16 cellular contexts compared by ENCODE assay signal in the genomic region with DNA sequence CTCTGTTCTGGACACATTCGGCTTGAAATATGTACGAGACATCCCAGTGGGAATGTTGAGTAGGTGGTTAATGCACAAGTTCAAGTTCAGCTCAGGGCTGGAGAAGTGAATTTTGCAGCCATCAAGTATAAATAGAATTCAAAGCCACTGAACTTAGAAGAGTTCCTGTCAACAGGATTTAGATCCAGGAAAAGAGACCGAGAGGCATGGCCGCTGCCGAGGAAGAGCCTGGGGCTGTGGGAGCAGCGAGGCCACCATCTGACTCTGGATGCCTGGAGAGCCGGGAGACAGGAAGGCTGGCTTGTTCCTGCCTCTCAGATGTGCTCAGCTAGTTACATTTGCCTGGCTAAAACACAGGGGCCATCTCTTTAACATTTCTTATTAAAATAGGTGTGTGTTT. TPM values are rescaled to one million over a fixed set of nuclear protein-coding genes. Genes with fewer than 3 reads are reported as not detected.
DNase-seq lines count a peak whose midpoint lies in the region; ATAC-seq, FAIRE-seq and TF ChIP-seq lines count a peak whose summit lies in the region.
"Had no signal": no experiment of that assay in that cellular context is flagged by ENCODE, and none has a peak within 500 bp of the region (broad histone marks: within the 10 kb centered on the region; RNA-seq: fewer than 3 reads in every experiment).

No MANE protein-coding gene starts in this region.

- H3K4ac ChIP-seq in H9 (ENCODE audit: low read depth, low read length): no peak overlapping the region

- peaks cover 12% of the 10 kb centered on the region for H3K9me3 ChIP-seq in H9 (ENCODE audit: control insufficient read depth, low read depth, low read length)
- peaks cover 23% of the 10 kb centered on the region for H3K9me3 ChIP-seq in mesodermal cell (ENCODE audit: control insufficient read depth, low read length)
- H3K9me3 ChIP-seq: BE2C had no signal

- H3K4me1 Mint-ChIP-seq in H9: peaks cover 19 to 21% of the 10 kb centered on the region in 2 experiments
- H3K4me1 Mint-ChIP-seq in central memory CD8-positive, alpha-beta T cell: peaks cover 31% of the 10 kb centered on the region
- no peaks in the 10 kb centered on the region for H3K4me1 Mint-ChIP-seq in type B pancreatic cell (ENCODE audit: unreplicated experiment)

- no CpG with 5 or more reads among the region's 7 CpGs for WGBS in H9 (ENCODE audit: extremely low coverage, insufficient read length, low lambda C conversion rate)
- 92 to 96% methylated on average over 7 of the region's 7 CpGs for WGBS in mesodermal cell (ENCODE audit: insufficient coverage in 2 of 2), 2 experiments

- H3K79me2 ChIP-seq in H9 (ENCODE audit: insufficient read depth, low read length): no peaks in the 10 kb centered on the region

- FAIRE-seq in HTR-8/SVneo (lab: Jason Lieb, UNC): no peak
- FAIRE-seq: A549, GM12878, GM18507 had no signal

- DNase-seq in H9 (no peak), foreskin melanocyte (peak; percentile 52), NAMALWA (ENCODE audit: low spot score) (no peak), type B pancreatic cell (ENCODE audit: extremely low spot score, unreplicated experiment) (no peak), NCI-H82 treated with DMSO at 0.1 percent for 48 hours (lab: John Stamatoyannopoulos, UW; ENCODE audit: unreplicated experiment) (no peak), HTR-8/SVneo (ENCODE audit: insufficient read length, low spot score) (no peak)
- DNase-seq in central memory CD8-positive, alpha-beta T cell (ENCODE audit: low spot score in 2 of 2): no peak
- DNase-seq: BE2C; CD4-positive, alpha-beta memory T cell; DMS79; H7 had no signal

- H4K20me1 ChIP-seq in H9 (ENCODE audit: control insufficient read depth, insufficient read depth, insufficient read length): peaks cover 4% of the 10 kb centered on the region

- H3K4me2 ChIP-seq in H9 (ENCODE audit: insufficient read depth, insufficient read length, low read length): no peak overlapping the region
- H3K4me2 ChIP-seq: A549 had no signal

- H3K23me2 ChIP-seq in H9 (ENCODE audit: insufficient read length, low read depth, low read length, poor library complexity, severe bottlenecking): no peaks in the 10 kb centered on the region

- H3K36me3 ChIP-seq in mesodermal cell (ENCODE audit: control insufficient read depth, insufficient read depth, low read length): peaks cover 90% of the 10 kb centered on the region

- H4K8ac ChIP-seq in H9 (replicated peaks; ENCODE audit: insufficient read length, low read depth, low read length): no peak overlapping the region

- H3K4me3 ChIP-seq in mesodermal cell (ENCODE audit: extremely low read depth, insufficient read depth, low read length, poor library complexity, severe bottlenecking): no peak overlapping the region
- H3K4me3 ChIP-seq: A549, GM12878 had no signal

- no peak overlapping the region for H3K9ac ChIP-seq in H9 (ENCODE audit: extremely low read depth, insufficient read length, low read length)

- H2AFZ ChIP-seq in H9 (ENCODE audit: low read length): no peak overlapping the region

- no peak overlapping the region for H3K18ac ChIP-seq in H9 (ENCODE audit: insufficient read length, low read depth, low read length)

- H4K91ac ChIP-seq in H9 (ENCODE audit: insufficient read length, low read depth, low read length): no peak overlapping the region

- no peaks in the 10 kb centered on the region for H3K79me1 ChIP-seq in H9 (ENCODE audit: insufficient read depth, low read depth, low read length, poor library complexity, severe bottlenecking)

- peaks cover 24 to 25% of the 10 kb centered on the region in 2 experiments for H3K9me3 Mint-ChIP-seq in H9
- H3K9me3 Mint-ChIP-seq in central memory CD8-positive, alpha-beta T cell: no peaks in the 10 kb centered on the region
- H3K9me3 Mint-ChIP-seq in type B pancreatic cell: peaks cover 5% of the 10 kb centered on the region

- H3K27ac ChIP-seq in H9 (ENCODE audit: insufficient read length, low read depth, low read length) (no peak overlapping the region), mesodermal cell (ENCODE audit: low read depth, low read length, severe bottlenecking) (peak overlapping the region; percentile 5)
- H3K27ac ChIP-seq: A549, C4-2B had no signal

- H2BK20ac ChIP-seq in H9 (ENCODE audit: low read depth, low read length, poor library complexity, severe bottlenecking): no peak overlapping the region

- H3K27ac Mint-ChIP-seq in H9 (peak overlapping the region in 2 of 3 experiments; percentile 65 to 90; a peak in 3 of 7 replicates), type B pancreatic cell (no peak overlapping the region)
- H3K27ac Mint-ChIP-seq in central memory CD8-positive, alpha-beta T cell (ENCODE audit: low read depth): peak overlapping the region; percentile 19

- no peak overlapping the region for H2BK120ac ChIP-seq in H9 (ENCODE audit: low read depth, low read length, poor library complexity, severe bottlenecking)

- no peaks in the 10 kb centered on the region for H3K27me3 ChIP-seq in H9 (ENCODE audit: insufficient read depth, low read length)
- H3K27me3 ChIP-seq: BE2C had no signal

- no peak overlapping the region for H2BK12ac ChIP-seq in H9 (ENCODE audit: insufficient read length, low read depth, low read length)

- H3K14ac ChIP-seq in H9 (ENCODE audit: insufficient read depth, low read length): no peak overlapping the region

- ATAC-seq in central memory CD8-positive, alpha-beta T cell (replicated peaks; ENCODE audit: extremely low read depth, poor library complexity, severe bottlenecking): no peak
- ATAC-seq: A549, GM12878 had no signal

- no peak overlapping the region for H3K23ac ChIP-seq in H9 (ENCODE audit: insufficient read length, low read depth, low read length)

- no peak overlapping the region for H3K56ac ChIP-seq in H9 (ENCODE audit: insufficient read length, low read depth, low read length)

- H3K4me3 Mint-ChIP-seq in H9 (no peak overlapping the region), type B pancreatic cell (no peak overlapping the region)
- no peak overlapping the region for H3K4me3 Mint-ChIP-seq in central memory CD8-positive, alpha-beta T cell
- H3K4me3 Mint-ChIP-seq: CD4-positive, alpha-beta memory T cell had no signal

- H2AK5ac ChIP-seq in H9 (ENCODE audit: insufficient read length, low read length): no peak overlapping the region

- no peak overlapping the region for H4K5ac ChIP-seq in H9 (ENCODE audit: insufficient read length, low read depth, low read length)

- no peak overlapping the region for H2BK5ac ChIP-seq in H9 (ENCODE audit: insufficient read length, low read length)

- TF ChIP-seq CTCF in H9 (conservative IDR thresholded peaks at IDR 0.05) (no peak), type B pancreatic cell (conservative IDR thresholded peaks at IDR 0.05) (no peak)

- H3T11ph ChIP-seq in H9 (ENCODE audit: low read length): no peak overlapping the region

- H3K4me1 ChIP-seq in H9 (ENCODE audit: insufficient read depth, low read length) (peaks cover 7% of the 10 kb centered on the region; the same call in 1 of the 2 replicates), mesodermal cell (ENCODE audit: control insufficient read depth, insufficient read depth, low read length, poor library complexity, severe bottlenecking) (no peaks in the 10 kb centered on the region)
- H3K4me1 ChIP-seq: A549 had no signal

- H3K36me3 Mint-ChIP-seq in H9 (ENCODE audit: insufficient read depth in 1 of 3, low read depth in 3 of 3) (peaks cover 46 to 70% (median 56%) of the 10 kb centered on the region in 3 experiments), type B pancreatic cell (peaks cover 36% of the 10 kb centered on the region)
- H3K36me3 Mint-ChIP-seq in central memory CD8-positive, alpha-beta T cell (ENCODE audit: insufficient read depth): peaks cover 37% of the 10 kb centered on the region

- H3K27me3 Mint-ChIP-seq in H9 (ENCODE audit: low read depth) (no peaks in the 10 kb centered on the region), type B pancreatic cell (no peaks in the 10 kb centered on the region)
- no peaks in the 10 kb centered on the region for H3K27me3 Mint-ChIP-seq in central memory CD8-positive, alpha-beta T cell
- H3K27me3 Mint-ChIP-seq: CD4-positive, alpha-beta memory T cell had no signal

- H2BK15ac ChIP-seq in H9 (ENCODE audit: low read depth, low read length): no peak overlapping the region

RNA-seq across cellular contexts. Expression of a gene that starts 36.9 kb away (rescaled TPM):
- total RNA-seq in H9 (2021) (44.2 and 48.1 TPM in 2 replicates), type B pancreatic cell (ENCODE audit: low replicate concordance) (46.3 and 59.3 TPM in 2 replicates)
- polyA plus RNA-seq in mesodermal cell (2013, experiment 1 of 2): 43.4 TPM
- polyA plus RNA-seq in mesodermal cell (2013, experiment 2 of 2): 38.1 TPM
